ENCODE assay signal across 8 cellular contexts in genomic region chr1:225424562-225425210, GRCh38. TPM values are rescaled to one million over a fixed set of nuclear protein-coding genes. Genes with fewer than 3 reads are reported as not detected.
A peak's percentile ranks its signal among the peaks of the same experiment; 100 is the strongest.
DNase-seq lines count a peak whose midpoint lies in the region; ATAC-seq and TF ChIP-seq lines count a peak whose summit lies in the region.

No MANE protein-coding gene starts in this region.

- peaks cover 44% of the 10 kb centered on the region for H3K36me3 Mint-ChIP-seq in CD8-positive, alpha-beta T cell
- H3K36me3 Mint-ChIP-seq in brain: peaks cover 17% of the 10 kb centered on the region
- peaks cover 0 to 42% (median 6%) of the 10 kb centered on the region in 3 donors for H3K36me3 Mint-ChIP-seq in naive thymus-derived CD8-positive, alpha-beta T cell

- H3K4me1 ChIP-seq in CD8-positive, alpha-beta T cell (ENCODE audit: insufficient read depth, low read length): peaks cover 48% of the 10 kb centered on the region

- H3K4me3 ChIP-seq in CD8-positive, alpha-beta T cell (ENCODE audit: low read depth, low read length): no peak overlapping the region

- ATAC-seq in CD8-positive, alpha-beta T cell: no peak
- no peak for ATAC-seq in naive thymus-derived CD8-positive, alpha-beta T cell

- no peaks in the 10 kb centered on the region for H3K9me3 Mint-ChIP-seq in CD8-positive, alpha-beta T cell
- no peaks in the 10 kb centered on the region for H3K9me3 Mint-ChIP-seq in brain
- H3K9me3 Mint-ChIP-seq in naive thymus-derived CD8-positive, alpha-beta T cell: no peaks in the 10 kb centered on the region

- peaks cover 8% of the 10 kb centered on the region for H3K36me3 ChIP-seq in CD8-positive, alpha-beta T cell (ENCODE audit: insufficient read depth, low read length)

- peak overlapping the region; percentile 84 for H3K27ac Mint-ChIP-seq in CD8-positive, alpha-beta T cell
- H3K27ac Mint-ChIP-seq in brain: peak overlapping the region in 4 of 5 experiments; percentile 64 to 82 (median 72)
- peak overlapping the region in 7 of 10 donors; percentile 33 to 86 (median 56) for H3K27ac Mint-ChIP-seq in naive thymus-derived CD8-positive, alpha-beta T cell

- TF ChIP-seq CTCF in CD8-positive, alpha-beta T cell (IDR thresholded peaks at IDR 0.05): no peak
- TF ChIP-seq CTCF in brain (conservative IDR thresholded peaks at IDR 0.05): no peak

- no peak overlapping the region for H3K27ac ChIP-seq in CD8-positive, alpha-beta T cell (ENCODE audit: low read depth, low read length)

- DNase-seq in CD8-positive, alpha-beta T cell: no peak
- DNase-seq in LHCN-M2 (ENCODE audit: low read depth): peak; percentile 61
- DNase-seq in naive thymus-derived CD8-positive, alpha-beta T cell: no peak
- DNase-seq in CD1c-positive myeloid dendritic cell (ENCODE audit: extremely low spot score): no peak
- no peak for DNase-seq in hypothalamus (lab: John Stamatoyannopoulos, UW)
- DNase-seq in stimulated activated CD4-positive, alpha-beta T cell treated with anti-CD3 and anti-CD28 coated beads, Interleukin-1b, Interleukin-23, amount 100 ng/mL, for 48 hours: no peak
- no peak for DNase-seq in COLO668 (lab: John Stamatoyannopoulos, UW; ENCODE audit: unreplicated experiment)

- H3K4me3 Mint-ChIP-seq in CD8-positive, alpha-beta T cell: peak overlapping the region; percentile 90
- H3K4me3 Mint-ChIP-seq in brain: peak overlapping the region; percentile 89 to 95 (median 92)
- H3K4me3 Mint-ChIP-seq in naive thymus-derived CD8-positive, alpha-beta T cell: peak overlapping the region; percentile 16 to 99 (median 92)

- no peaks in the 10 kb centered on the region for H3K9me3 ChIP-seq in CD8-positive, alpha-beta T cell (ENCODE audit: low read length)

- peaks cover 68% of the 10 kb centered on the region for H3K4me1 Mint-ChIP-seq in CD8-positive, alpha-beta T cell (ENCODE audit: low read depth)
- peaks cover 72% of the 10 kb centered on the region for H3K4me1 Mint-ChIP-seq in brain
- H3K4me1 Mint-ChIP-seq in naive thymus-derived CD8-positive, alpha-beta T cell: peaks cover 42 to 62% (median 57%) of the 10 kb centered on the region in 4 donors

- H3K27me3 Mint-ChIP-seq in CD8-positive, alpha-beta T cell (ENCODE audit: low read depth): no peaks in the 10 kb centered on the region
- H3K27me3 Mint-ChIP-seq in brain: peaks cover 7% of the 10 kb centered on the region
- H3K27me3 Mint-ChIP-seq in naive thymus-derived CD8-positive, alpha-beta T cell: no peaks in the 10 kb centered on the region

- H3K27me3 ChIP-seq in CD8-positive, alpha-beta T cell (ENCODE audit: insufficient read depth, low read length): no peaks in the 10 kb centered on the region

- CTCF ChIA-PET in CD8-positive, alpha-beta T cell (lab: Charles Lee): interaction anchor here (1.0 to 4.8 kb wide), 5 partner anchors 16 to 50 kb away, joined by 3 to 17 read pairs (median 7); no protein-coding TSS in a partner anchor

- POLR2A ChIA-PET in CD8-positive, alpha-beta T cell (lab: Charles Lee): interaction anchor here (0.9 to 6.2 kb wide), 6 partner anchors 9 to 575 kb away, joined by 3 to 111 read pairs (median 7); partner anchors contain the start of genes SDE2 and SRP9
- POLR2A ChIA-PET in naive thymus-derived CD8-positive, alpha-beta T cell (lab: Charles Lee): interaction anchor here (1.0 to 7.2 kb wide), 4 partner anchors 18 to 637 kb away, joined by 4 to 190 read pairs (median 74); partner anchors contain the start of gene H3-3A

- intact Hi-C loops in CD8-positive, alpha-beta T cell (cut with DNase I, micrococcal nuclease): loop anchor here (5.0 to 10.0 kb wide), 4 partner anchors 638 to 1580 kb away; partner anchors contain the start of genes LIN9 (in 2 of the 2), H3-3A (in 1 of the 2) and TP53BP2 (in 1 of the 2)

RNA-seq across cellular contexts. Expression of gene LBR, which starts 3.2 kb away (rescaled TPM):
- 100 to 1,000 TPM; 105 TPM for total RNA-seq in CD8-positive, alpha-beta T cell
- 23.7 and 27.2 TPM in 2 replicates for total RNA-seq in LHCN-M2 (2014; rRNA removed)
- polyA plus RNA-seq in LHCN-M2 (2012): 9.0 TPM
- polyA plus RNA-seq in brain (ENCODE audit: insufficient read depth, low read depth, low replicate concordance): 24.4 TPM
- total RNA-seq in naive thymus-derived CD8-positive, alpha-beta T cell: 100 to 1,000 TPM; 151 to 167 TPM
- 100 to 1,000 TPM in 2 of 3 donors, 10 to 100 TPM in 1; 95.8 to 123 (median 111) TPM for polyA plus RNA-seq in naive thymus-derived CD8-positive, alpha-beta T cell
